Comparison of ENCODE assay signal across 12 cellular contexts in the genomic region with DNA sequence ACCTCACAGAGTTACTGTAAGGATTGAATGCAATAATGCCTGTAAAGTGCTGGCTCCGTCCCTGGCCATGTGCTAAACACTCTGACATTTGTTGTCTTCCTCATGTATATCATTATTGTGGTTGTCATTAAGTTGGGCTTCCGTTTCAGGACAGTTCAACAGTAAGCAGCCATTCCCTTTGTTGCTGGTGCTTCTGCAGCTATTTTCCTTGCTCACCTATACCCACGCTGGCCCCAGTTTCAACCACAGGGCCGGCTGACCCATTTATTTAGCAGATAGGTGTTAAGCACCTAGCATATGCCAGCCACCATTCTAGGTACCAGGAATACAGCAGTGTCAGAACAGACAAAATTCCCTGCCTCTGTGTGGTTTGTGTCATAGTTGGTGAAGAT. TPM values are rescaled to one million over a fixed set of nuclear protein-coding genes. Genes with fewer than 3 reads are reported as not detected.
DNase-seq lines count a peak whose midpoint lies in the region; ATAC-seq, FAIRE-seq and TF ChIP-seq lines count a peak whose summit lies in the region.
"Had no signal": no experiment of that assay in that cellular context is flagged by ENCODE, and none has a peak within 500 bp of the region (broad histone marks: within the 10 kb centered on the region; RNA-seq: fewer than 3 reads in every experiment).

No MANE protein-coding gene starts in this region.

- peaks cover 100% of the 10 kb centered on the region for H3K79me2 ChIP-seq in astrocyte (ENCODE audit: insufficient read depth, low read length)
- H3K79me2 ChIP-seq in osteoblast (ENCODE audit: insufficient read depth, low read length), result peaks cover 98% of the 10 kb centered on the region

- H3K27ac Mint-ChIP-seq in CD8-positive, alpha-beta T cell, result peak overlapping the region; percentile 10
- peak overlapping the region; percentile 5 for H3K27ac Mint-ChIP-seq in astrocyte (ENCODE audit: unreplicated experiment)
- H3K27ac Mint-ChIP-seq: activated naive CD4-positive, alpha-beta T cell treated with anti-CD3 and anti-CD28 coated beads, Interleukin-2, amount 50 U/mL, for 24 hours had no signal

- H3K4me3 ChIP-seq in CD8-positive, alpha-beta T cell (ENCODE audit: low read depth, low read length), result no peak overlapping the region
- no peak overlapping the region for H3K4me3 ChIP-seq in astrocyte (ENCODE audit: insufficient read depth, low read depth, low read length)
- no peak overlapping the region for H3K4me3 ChIP-seq in osteoblast (ENCODE audit: insufficient read depth, low read length)
- H3K4me3 ChIP-seq in A673 (ENCODE audit: low read depth, low read length, poor library complexity, severe bottlenecking), result no peak overlapping the region
- H3K4me3 ChIP-seq: prostate gland, thoracic aorta had no signal

- no peaks in the 10 kb centered on the region for H3K9me3 Mint-ChIP-seq in CD8-positive, alpha-beta T cell
- H3K9me3 Mint-ChIP-seq in astrocyte (ENCODE audit: unreplicated experiment), result no peaks in the 10 kb centered on the region
- H3K9me3 Mint-ChIP-seq: activated naive CD4-positive, alpha-beta T cell treated with anti-CD3 and anti-CD28 coated beads, Interleukin-2, amount 50 U/mL, for 24 hours had no signal

- POLR2A ChIA-PET in CD8-positive, alpha-beta T cell (lab: Charles Lee), result no interaction called here
- POLR2A ChIA-PET in A673 (lab: Charles Lee; ENCODE audit: low non-redundant PET), result no interaction called here

- peaks cover 19% of the 10 kb centered on the region for H3K36me3 Mint-ChIP-seq in CD8-positive, alpha-beta T cell
- H3K36me3 Mint-ChIP-seq in astrocyte (ENCODE audit: low read depth, unreplicated experiment), result peaks cover 7% of the 10 kb centered on the region

- H3K9me3 ChIP-seq in CD8-positive, alpha-beta T cell (ENCODE audit: low read length), result no peaks in the 10 kb centered on the region
- no peaks in the 10 kb centered on the region for H3K9me3 ChIP-seq in astrocyte (ENCODE audit: insufficient read depth, low read depth, low read length)
- H3K9me3 ChIP-seq in osteoblast (ENCODE audit: low read depth, low read length), result no peaks in the 10 kb centered on the region
- no peaks in the 10 kb centered on the region for H3K9me3 ChIP-seq in A673 (ENCODE audit: low read depth, low read length, poor library complexity, severe bottlenecking)
- H3K9me3 ChIP-seq: prostate gland, thoracic aorta had no signal

- H3K4me1 ChIP-seq in CD8-positive, alpha-beta T cell (ENCODE audit: insufficient read depth, low read length), result peaks cover 27% of the 10 kb centered on the region
- peaks cover 5% of the 10 kb centered on the region for H3K4me1 ChIP-seq in astrocyte (ENCODE audit: insufficient read depth, low read length)
- peaks cover 6% of the 10 kb centered on the region for H3K4me1 ChIP-seq in osteoblast (ENCODE audit: insufficient read depth, low read length)
- H3K4me1 ChIP-seq in A673 (ENCODE audit: insufficient read depth, low read length, poor library complexity, severe bottlenecking), result no peaks in the 10 kb centered on the region

- H3K27ac ChIP-seq in CD8-positive, alpha-beta T cell (ENCODE audit: low read depth, low read length), result no peak overlapping the region
- H3K27ac ChIP-seq in astrocyte (ENCODE audit: low read depth, low read length) (no peak overlapping the region), osteoblast (ENCODE audit: low read depth, low read length) (peak overlapping the region; percentile 29), A673 (ENCODE audit: low read depth, low read length, poor library complexity, severe bottlenecking) (no peak overlapping the region)

- CTCF ChIA-PET in CD8-positive, alpha-beta T cell (lab: Charles Lee), result no interaction called here
- CTCF ChIA-PET in A673 (lab: Charles Lee), result no interaction called here

- TF ChIP-seq CTCF in CD8-positive, alpha-beta T cell (IDR thresholded peaks at IDR 0.05), result no peak
- TF ChIP-seq CTCF in astrocyte (IDR thresholded peaks at IDR 0.05; ENCODE audit: insufficient read depth, low read depth, low read length), result no peak
- no peak for TF ChIP-seq CTCF in osteoblast (IDR thresholded peaks at IDR 0.05; ENCODE audit: extremely low read depth, low read depth, low read length)
- TF ChIP-seq CTCF in A673 (conservative IDR thresholded peaks at IDR 0.05; ENCODE audit: low read depth, low read length), result no peak

- peak overlapping the region; percentile 1 for H3K4me3 Mint-ChIP-seq in CD8-positive, alpha-beta T cell
- no peak overlapping the region for H3K4me3 Mint-ChIP-seq in astrocyte (ENCODE audit: unreplicated experiment)

- no peak for DNase-seq in CD8-positive, alpha-beta T cell
- DNase-seq in astrocyte (ENCODE audit: low read depth) (no peak), osteoblast (ENCODE audit: insufficient read length, low spot score, missing footprints) (no peak), NOMO-1 treated with DMSO at 0.1 percent for 48 hours (lab: John Stamatoyannopoulos, UW; ENCODE audit: unreplicated experiment) (no peak), AG08396 (ENCODE audit: low spot score) (no peak), A673 (ENCODE audit: low spot score) (no peak)
- DNase-seq: NCI-H1092 treated with DMSO at 0.1 percent for 48 hours had no signal

- no peaks in the 10 kb centered on the region for H3K27me3 ChIP-seq in CD8-positive, alpha-beta T cell (ENCODE audit: insufficient read depth, low read length)
- H3K27me3 ChIP-seq in astrocyte (ENCODE audit: insufficient read depth, low read length), result no peaks in the 10 kb centered on the region
- H3K27me3 ChIP-seq in osteoblast (ENCODE audit: insufficient read depth, low read length), result no peaks in the 10 kb centered on the region
- H3K27me3 ChIP-seq in A673 (replicated peaks; ENCODE audit: insufficient read depth, low read depth, low read length, poor library complexity), result no peaks in the 10 kb centered on the region

- no TSS peak for BruUV-seq in A673 (replicated peaks; lab: Mats Ljungman, UMichigan)

- FAIRE-seq in astrocyte (lab: Jason Lieb, UNC), result no peak
- FAIRE-seq: G401.6 had no signal

- H3K9ac ChIP-seq in astrocyte (ENCODE audit: low read length), result no peak overlapping the region

- H3K4me2 ChIP-seq in astrocyte (ENCODE audit: low read length), result no peak overlapping the region
- H3K4me2 ChIP-seq in osteoblast (ENCODE audit: insufficient read depth, low read length), result no peak overlapping the region

- H3K27me3 Mint-ChIP-seq in CD8-positive, alpha-beta T cell (ENCODE audit: low read depth), result no peaks in the 10 kb centered on the region
- H3K27me3 Mint-ChIP-seq in astrocyte (ENCODE audit: low read depth, unreplicated experiment), result no peaks in the 10 kb centered on the region
- H3K27me3 Mint-ChIP-seq: activated naive CD4-positive, alpha-beta T cell treated with anti-CD3 and anti-CD28 coated beads, Interleukin-2, amount 50 U/mL, for 24 hours had no signal

- intact Hi-C loops in CD8-positive, alpha-beta T cell (cut with DNase I, micrococcal nuclease), result no loop called here
- intact Hi-C loops in A673 (cut with micrococcal nuclease; ENCODE audit: unreplicated experiment), result no loop called here

- ATAC-seq in CD8-positive, alpha-beta T cell, result peak; percentile 29
- ATAC-seq in HG02610 (IDR thresholded peaks at IDR 0.05; ENCODE audit: unreplicated experiment), result peak; percentile 42

- H3K36me3 ChIP-seq in CD8-positive, alpha-beta T cell (ENCODE audit: insufficient read depth, low read length), result no peaks in the 10 kb centered on the region
- H3K36me3 ChIP-seq in astrocyte (ENCODE audit: insufficient read depth, low read length), result no peaks in the 10 kb centered on the region
- peaks cover 6% of the 10 kb centered on the region for H3K36me3 ChIP-seq in osteoblast (ENCODE audit: insufficient read depth, low read length)
- peaks cover 4% of the 10 kb centered on the region for H3K36me3 ChIP-seq in A673 (ENCODE audit: insufficient read depth, low read length, poor library complexity, severe bottlenecking)
- H3K36me3 ChIP-seq: prostate gland, thoracic aorta had no signal

- H3K4me1 Mint-ChIP-seq in CD8-positive, alpha-beta T cell (ENCODE audit: low read depth), result peaks cover 75% of the 10 kb centered on the region
- peaks cover 42% of the 10 kb centered on the region for H3K4me1 Mint-ChIP-seq in astrocyte (ENCODE audit: low read depth, unreplicated experiment)

- peaks cover 94% of the 10 kb centered on the region for H4K20me1 ChIP-seq in astrocyte (ENCODE audit: insufficient read depth, low read length)
- H4K20me1 ChIP-seq in osteoblast (ENCODE audit: insufficient read depth, low read length), result peaks cover 76% of the 10 kb centered on the region

- H2AFZ ChIP-seq in astrocyte (ENCODE audit: low read depth, low read length) (no peak overlapping the region), osteoblast (ENCODE audit: low read length) (no peak overlapping the region)

RNA-seq across cellular contexts. Expression of a gene that starts 14.4 kb away (rescaled TPM):
- total RNA-seq in CD8-positive, alpha-beta T cell, result 1 to 10 TPM; 5.0 to 6.2 TPM
- 24.8 and 27.4 TPM in 2 replicates for total RNA-seq in astrocyte
- total RNA-seq in osteoblast, result 6.2 and 7.4 TPM in 2 replicates
- 41.3 and 42.4 TPM in 2 replicates for total RNA-seq in A673 (2021)
